In the genomic region with DNA sequence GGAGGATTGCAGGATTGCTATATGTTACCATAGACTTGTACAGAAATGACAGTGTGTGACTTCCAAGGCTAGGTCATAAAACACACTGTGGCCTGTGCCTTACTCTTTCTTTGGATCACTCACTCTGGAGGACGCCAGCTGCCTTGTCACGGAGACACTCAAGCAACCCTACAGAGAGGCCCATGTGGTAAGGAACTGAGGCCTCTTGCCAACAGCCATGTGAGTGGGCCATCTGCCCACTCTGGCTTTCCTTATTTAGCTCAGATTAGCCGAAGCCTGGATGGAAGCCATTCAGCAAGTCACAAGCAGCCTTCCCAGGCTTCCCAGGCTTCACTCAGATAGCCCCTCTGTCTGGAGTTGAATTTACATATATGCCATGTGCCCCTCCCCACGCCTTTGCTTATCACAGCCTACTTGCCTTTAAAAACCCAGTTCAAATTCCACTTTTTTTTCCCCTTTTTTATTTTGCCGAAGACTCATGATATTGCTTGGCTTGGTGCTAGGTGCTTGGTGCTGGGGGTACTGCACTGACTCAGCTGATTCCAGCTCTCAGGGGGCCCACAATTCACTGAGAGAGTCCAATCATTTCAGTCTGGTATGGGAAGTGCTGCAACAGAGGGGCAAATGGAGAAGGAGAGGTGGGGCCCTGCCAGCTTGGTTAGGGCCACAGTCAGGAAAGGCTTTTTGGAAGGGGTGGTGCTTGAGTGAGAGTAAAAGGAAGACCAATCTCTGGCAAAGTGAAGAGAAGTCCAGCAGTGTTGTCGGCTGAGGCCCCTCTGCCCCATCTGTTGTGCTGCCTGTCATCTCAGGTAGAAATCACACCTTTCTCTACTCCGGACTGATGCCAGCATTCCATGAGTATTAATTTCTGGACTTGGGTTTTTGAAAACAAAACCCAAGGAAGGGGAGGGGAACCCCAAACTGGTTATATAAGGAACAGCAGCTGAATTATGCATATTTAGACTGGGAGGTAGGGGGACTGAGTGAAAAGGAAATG, we compare ENCODE assay signal across 1 cellular context.
TF ChIP-seq lines count a peak whose summit lies in the region.

No MANE protein-coding gene starts in this region.

TF ChIP-seq in HEK293, 187 proteins besides CTCF, POLR2A, EP300 and RAD21 (continued from another document):
- TF ChIP-seq, protein P1, sequence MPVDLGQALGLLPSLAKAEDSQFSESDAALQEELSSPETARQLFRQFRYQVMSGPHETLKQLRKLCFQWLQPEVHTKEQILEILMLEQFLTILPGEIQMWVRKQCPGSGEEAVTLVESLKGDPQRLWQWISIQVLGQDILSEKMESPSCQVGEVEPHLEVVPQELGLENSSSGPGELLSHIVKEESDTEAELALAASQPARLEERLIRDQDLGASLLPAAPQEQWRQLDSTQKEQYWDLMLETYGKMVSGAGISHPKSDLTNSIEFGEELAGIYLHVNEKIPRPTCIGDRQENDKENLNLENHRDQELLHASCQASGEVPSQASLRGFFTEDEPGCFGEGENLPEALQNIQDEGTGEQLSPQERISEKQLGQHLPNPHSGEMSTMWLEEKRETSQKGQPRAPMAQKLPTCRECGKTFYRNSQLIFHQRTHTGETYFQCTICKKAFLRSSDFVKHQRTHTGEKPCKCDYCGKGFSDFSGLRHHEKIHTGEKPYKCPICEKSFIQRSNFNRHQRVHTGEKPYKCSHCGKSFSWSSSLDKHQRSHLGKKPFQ (tag by site-specific recombination; IDR thresholded peaks at IDR 0.05) = no peak
